In the genomic region with DNA sequence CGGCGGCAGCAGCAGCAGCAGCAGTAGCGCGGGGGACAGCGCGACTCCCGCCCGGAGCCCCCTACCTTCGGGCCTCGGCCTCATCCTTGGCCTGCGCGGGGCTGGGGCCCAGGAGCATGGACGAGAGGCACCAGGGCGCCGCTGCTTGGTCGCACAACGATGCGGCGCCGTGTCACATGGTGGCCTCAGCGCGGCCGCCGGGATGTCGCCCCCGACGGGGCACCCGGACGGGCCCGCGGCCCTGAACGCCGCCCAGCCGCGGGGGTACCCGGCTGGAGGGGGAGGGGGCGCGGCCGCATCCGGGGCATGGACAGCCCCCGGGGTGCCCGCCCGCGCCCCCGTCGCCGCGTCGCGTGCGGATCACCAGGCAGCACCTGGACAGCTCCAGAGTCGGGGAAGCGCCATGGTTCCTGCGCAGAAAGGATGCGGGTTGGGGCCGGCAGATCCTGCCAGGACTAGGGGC, we compare ENCODE assay signal across 32 cellular contexts. TPM values are rescaled to one million over a fixed set of nuclear protein-coding genes. Genes with fewer than 3 reads are reported as not detected.
A peak's percentile ranks its signal among the peaks of the same experiment; 100 is the strongest.
DNase-seq lines count a peak whose midpoint lies in the region; ATAC-seq, FAIRE-seq and TF ChIP-seq lines count a peak whose summit lies in the region.
"Had no signal": no experiment of that assay in that cellular context is flagged by ENCODE, and none has a peak within 500 bp of the region (broad histone marks: within the 10 kb centered on the region; RNA-seq: fewer than 3 reads in every experiment).

No MANE protein-coding gene starts in this region.

- H2BK120ac ChIP-seq in H9 (ENCODE audit: low read depth, low read length, poor library complexity, severe bottlenecking): no peak overlapping the region

- H3K36me3 Mint-ChIP-seq in H9 (ENCODE audit: insufficient read depth in 1 of 3, low read depth in 3 of 3) (no peaks in the 10 kb centered on the region), endodermal cell (ENCODE audit: low read depth) (no peaks in the 10 kb centered on the region)
- H3K36me3 Mint-ChIP-seq: mesothelial cell of epicardium had no signal

- no peak for FAIRE-seq in A549 (lab: Jason Lieb, UNC)
- FAIRE-seq: GM19239, small intestine had no signal

- H2BK15ac ChIP-seq in H9 (ENCODE audit: low read depth, low read length): no peak overlapping the region

- TF ChIP-seq EP300 in A549 (IDR thresholded peaks at IDR 0.05): no peak

- H3K4me1 ChIP-seq in A549 (no peaks in the 10 kb centered on the region), H9 (ENCODE audit: insufficient read depth, low read length) (no peaks in the 10 kb centered on the region), endodermal cell (ENCODE audit: control insufficient read depth, insufficient read depth, low read length) (no peaks in the 10 kb centered on the region)

- no peak overlapping the region for H4K8ac ChIP-seq in H9 (replicated peaks; ENCODE audit: insufficient read length, low read depth, low read length)

- no peak overlapping the region for H2BK12ac ChIP-seq in H9 (ENCODE audit: insufficient read length, low read depth, low read length)

- DNase-seq in A549 (ENCODE audit: low read depth in 1 of 2, low spot score in 1 of 2) (no peak), H9 (peak; percentile 55), endodermal cell (peak; percentile 83), iPS-NIHi11 (ENCODE audit: low spot score) (peak; percentile 89), SHP77 (lab: John Stamatoyannopoulos, UW) (no peak), NCI-H526 treated with DMSO at 0.1 percent for 48 hours (lab: John Stamatoyannopoulos, UW) (no peak), NAMALWA (ENCODE audit: low spot score) (no peak), NCI-H82 treated with DMSO at 0.1 percent for 48 hours (lab: John Stamatoyannopoulos, UW; ENCODE audit: unreplicated experiment) (no peak)
- DNase-seq: activated B cell treated with CpG ODN at 0.5 μM for 24 hours; activated CD4-positive, alpha-beta T cell treated with anti-CD3 and anti-CD28 coated beads, Interleukin-2, amount 50 U/mL, for 1 hour; activated T-cell treated with anti-CD3 and anti-CD28 coated beads, Interleukin-2, amount 50 U/mL, for 4 hours; BE2C; erythroblast; GDM1; heart left ventricle; islet precursor cell; Karpas-422; left ventricle myocardium superior; naive thymus-derived CD4-positive, alpha-beta T cell; NCI-H1694; NK-92 treated with Interleukin-12 subunit alpha and Interleukin-12 subunit beta, amount 100 ng/mL, for 24 hours; retina; SIG-M5; small intestine had no signal

- H3K4me1 Mint-ChIP-seq in H9: peaks cover 17 to 27% of the 10 kb centered on the region in 2 experiments
- H3K4me1 Mint-ChIP-seq in endodermal cell: peaks cover 5% of the 10 kb centered on the region
- H3K4me1 Mint-ChIP-seq: activated B cell treated with CpG ODN at 0.5 μM for 24 hours, mesothelial cell of epicardium had no signal

- H3K27me3 ChIP-seq in H9 (ENCODE audit: insufficient read depth, low read length) (peaks cover 17% of the 10 kb centered on the region; the same call in 1 of the 2 replicates), endodermal cell (ENCODE audit: control insufficient read depth, insufficient read depth, low read length, poor library complexity, severe bottlenecking) (peaks cover 83% of the 10 kb centered on the region)
- H3K27me3 ChIP-seq: BE2C had no signal

- H3K4me2 ChIP-seq in A549 (peak overlapping the region; percentile 32; the same call in 2 of the 3 replicates), H9 (ENCODE audit: insufficient read depth, insufficient read length, low read length) (peak overlapping the region; percentile 25)

- no peak overlapping the region for H4K5ac ChIP-seq in H9 (ENCODE audit: insufficient read length, low read depth, low read length)

- POLR2A ChIA-PET in A549 (lab: Yijun Ruan, JAX): no interaction called here

- no peak overlapping the region for H3K27ac ChIP-seq in A549
- H3K27ac ChIP-seq in H9 (ENCODE audit: insufficient read length, low read depth, low read length): no peak overlapping the region
- H3K27ac ChIP-seq in endodermal cell (ENCODE audit: low read depth, low read length): no peak overlapping the region
- H3K27ac ChIP-seq: heart left ventricle, tibial nerve had no signal

- H3K4me3 ChIP-seq in A549: no peak overlapping the region
- no peak overlapping the region for H3K4me3 ChIP-seq in endodermal cell (ENCODE audit: low read length)
- H3K4me3 ChIP-seq: heart left ventricle, tibial nerve had no signal

- no peaks in the 10 kb centered on the region for H3K9me3 ChIP-seq in A549
- H3K9me3 ChIP-seq in H9 (ENCODE audit: control insufficient read depth, low read depth, low read length): no peaks in the 10 kb centered on the region
- no peaks in the 10 kb centered on the region for H3K9me3 ChIP-seq in endodermal cell (ENCODE audit: control insufficient read depth, low read length)
- H3K9me3 ChIP-seq: BE2C, heart left ventricle, tibial nerve had no signal

- TF ChIP-seq POLR2A in A549 (IDR thresholded peaks at IDR 0.05; ENCODE audit: low read length): no peak

- no peaks in the 10 kb centered on the region for H3K23me2 ChIP-seq in H9 (ENCODE audit: insufficient read length, low read depth, low read length, poor library complexity, severe bottlenecking)

- no peaks in the 10 kb centered on the region for H3K79me1 ChIP-seq in H9 (ENCODE audit: insufficient read depth, low read depth, low read length, poor library complexity, severe bottlenecking)

- CTCF ChIA-PET in A549 (lab: Yijun Ruan, JAX): interaction anchor here (2.2 kb wide), 1 partner anchor 10 kb away, joined by 8 read pairs; no protein-coding TSS in a partner anchor

- H3K27me3 Mint-ChIP-seq in H9 (ENCODE audit: low read depth) (peaks cover 78% of the 10 kb centered on the region), endodermal cell (ENCODE audit: insufficient read depth) (peaks cover 75% of the 10 kb centered on the region)

- no peak overlapping the region for H2BK20ac ChIP-seq in H9 (ENCODE audit: low read depth, low read length, poor library complexity, severe bottlenecking)

- H3K79me2 ChIP-seq in H9 (ENCODE audit: insufficient read depth, low read length): no peaks in the 10 kb centered on the region

- H4K91ac ChIP-seq in H9 (ENCODE audit: insufficient read length, low read depth, low read length): no peak overlapping the region

- no peak for TF ChIP-seq RAD21 in A549 (conservative IDR thresholded peaks at IDR 0.05 in 1 of 2, IDR thresholded peaks at IDR 0.05 in 1 of 2)

- no peaks in the 10 kb centered on the region for H4K20me1 ChIP-seq in H9 (ENCODE audit: control insufficient read depth, insufficient read depth, insufficient read length)

- no peak overlapping the region for H3K18ac ChIP-seq in H9 (ENCODE audit: insufficient read length, low read depth, low read length)

- H3K14ac ChIP-seq in H9 (ENCODE audit: insufficient read depth, low read length): no peak overlapping the region

- H3K9ac ChIP-seq in H9 (ENCODE audit: extremely low read depth, insufficient read length, low read length) (no peak overlapping the region), endodermal cell (ENCODE audit: extremely low read depth, low read length, poor library complexity, severe bottlenecking) (no peak overlapping the region)

- no peak overlapping the region for H3K23ac ChIP-seq in H9 (ENCODE audit: insufficient read length, low read depth, low read length)

- H3K27ac Mint-ChIP-seq in H9 (no peak overlapping the region), endodermal cell (no peak overlapping the region)
- H3K27ac Mint-ChIP-seq: activated B cell treated with CpG ODN at 0.5 μM for 24 hours; mesothelial cell of epicardium; naive thymus-derived CD4-positive, alpha-beta T cell had no signal

- no peaks in the 10 kb centered on the region for H3K36me3 ChIP-seq in endodermal cell (ENCODE audit: control insufficient read depth, insufficient read depth, low read length)
- H3K36me3 ChIP-seq: BE2C, heart left ventricle, tibial nerve had no signal

- WGBS in A549 (ENCODE audit: missing lambda C conversion rate): no CpG with 5 or more reads among the region's 56 CpGs
- WGBS in H9 (ENCODE audit: extremely low coverage, insufficient read length, low lambda C conversion rate): no CpG with 5 or more reads among the region's 56 CpGs
- WGBS in endodermal cell (ENCODE audit: insufficient coverage in 1 of 2, insufficient read length in 1 of 2), 2 experiments: 3 to 4% methylated on average over 21 to 56 of the region's 56 CpGs

- H2AFZ ChIP-seq in H9 (ENCODE audit: low read length): no peak overlapping the region

- no peak overlapping the region for H3K56ac ChIP-seq in H9 (ENCODE audit: insufficient read length, low read depth, low read length)

- H2AK5ac ChIP-seq in H9 (ENCODE audit: insufficient read length, low read length): no peak overlapping the region

- H3K4ac ChIP-seq in H9 (ENCODE audit: low read depth, low read length): no peak overlapping the region

- peaks cover 3% of the 10 kb centered on the region in 2 experiments; a peak in 3 of 5 replicates for H3K9me3 Mint-ChIP-seq in H9
- H3K9me3 Mint-ChIP-seq in endodermal cell: no peaks in the 10 kb centered on the region
- H3K9me3 Mint-ChIP-seq: activated B cell treated with CpG ODN at 0.5 μM for 24 hours; activated T-cell treated with anti-CD3 and anti-CD28 coated beads, Interleukin-2, amount 50 U/mL, for 4 hours; central memory CD8-positive, alpha-beta T cell; mesothelial cell of epicardium; naive thymus-derived CD4-positive, alpha-beta T cell had no signal

- no peak overlapping the region for H2BK5ac ChIP-seq in H9 (ENCODE audit: insufficient read length, low read length)

- TF ChIP-seq CTCF in A549 (IDR thresholded peaks at IDR 0.05) (no peak), H9 (conservative IDR thresholded peaks at IDR 0.05) (no peak), endodermal cell (conservative IDR thresholded peaks at IDR 0.05) (peak; percentile 11)

- no peak overlapping the region for H3T11ph ChIP-seq in H9 (ENCODE audit: low read length)

- ATAC-seq in A549: no peak
- ATAC-seq: activated T-cell treated with anti-CD3 and anti-CD28 coated beads, Interleukin-2, amount 50 U/mL, for 4 hours; heart left ventricle; left ventricle myocardium superior; naive thymus-derived CD4-positive, alpha-beta T cell had no signal

- H3K4me3 Mint-ChIP-seq in H9: peak overlapping the region in 1 of 2 experiments; percentile 26; a peak in 2 of 5 replicates
- no peak overlapping the region for H3K4me3 Mint-ChIP-seq in endodermal cell
- H3K4me3 Mint-ChIP-seq: activated B cell treated with CpG ODN at 0.5 μM for 24 hours; activated T-cell treated with anti-CD3 and anti-CD28 coated beads, Interleukin-2, amount 50 U/mL, for 4 hours; central memory CD8-positive, alpha-beta T cell; mesothelial cell of epicardium; naive thymus-derived CD4-positive, alpha-beta T cell had no signal

RNA-seq across cellular contexts. Expression of gene CDH22, which starts 57.1 kb away (rescaled TPM):
- polyA plus RNA-seq in A549 (2011; rRNA removed) (not detected in 2 replicates), A549 (2017; fragmentation: RNase III; extraction: RNeasy Plus Mini Kit Qiagen cat#74134 plus additional on column Dnase treatment) (0.03 TPM in 1 of 3 replicates, not detected in the others)
- 0.01 TPM in 1 of 2 replicates, not detected in the other for polyA plus RNA-seq in A549 (2012; cell fraction: cytosol; rRNA removed)
- 0.01 and 0.04 TPM in 2 replicates for polyA plus RNA-seq in A549 (2012; cell fraction: nucleus; rRNA removed)
- polyA minus RNA-seq in A549 (2011; rRNA and poly(A)+ RNA removed): not detected in 2 replicates
- total RNA-seq in H9 (2021) (0.20 TPM in 1 of 2 replicates, not detected in the other), endodermal cell (under 1 TPM; 0.22 to 0.77 TPM)
- 0.68 TPM for polyA plus RNA-seq in endodermal cell (2013, experiment 1 of 2)
- polyA plus RNA-seq in endodermal cell (2013, experiment 2 of 2): 0.83 TPM
- total RNA-seq: A673; activated T-cell treated with anti-CD3 and anti-CD28 coated beads, Interleukin-2, amount 50 U/mL, for 4 hours; fibroblast of villous mesenchyme; HT-29; naive thymus-derived CD4-positive, alpha-beta T cell; NCI-H460 had no signal
- polyA plus RNA-seq: naive thymus-derived CD4-positive, alpha-beta T cell had no signal

Comparison
In these comparisons a context has a peak if more than half of its experiments do, and no peak if none do; other contexts are left out.
1. DNase-seq: peak in H9 (single experiment), endodermal cell (single experiment) and iPS-NIHi11 (single experiment); none in A549 (0 of 2), SHP77 (0 of 2), NCI-H526 treated with DMSO at 0.1 percent for 48 hours (single experiment), NAMALWA (single experiment) and NCI-H82 treated with DMSO at 0.1 percent for 48 hours (single experiment).